Comparison of ENCODE assay signal across 28 cellular contexts in the genomic region with DNA sequence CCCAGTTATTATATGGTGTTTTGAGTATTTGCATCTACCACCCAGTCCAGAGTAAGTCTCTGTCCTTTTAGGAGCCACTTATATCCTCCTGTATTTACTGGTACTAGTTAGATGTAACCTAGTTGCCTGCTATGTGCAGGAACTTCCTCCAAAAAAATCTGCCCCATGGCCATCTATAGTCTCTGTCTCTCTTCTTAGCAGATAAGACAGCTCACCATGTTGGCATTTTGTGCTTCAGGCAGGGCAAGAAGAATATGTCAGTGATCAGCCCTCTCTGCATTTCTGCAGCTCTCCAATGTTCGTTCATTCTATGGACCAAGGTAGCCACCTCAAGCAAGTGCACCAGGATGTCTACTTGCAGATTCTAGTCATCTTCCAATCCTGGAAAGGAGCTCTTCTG.
DNase-seq lines count a peak whose midpoint lies in the region; ATAC-seq, FAIRE-seq and TF ChIP-seq lines count a peak whose summit lies in the region.
"Had no signal": no experiment of that assay in that cellular context is flagged by ENCODE, and none has a peak within 500 bp of the region (broad histone marks: within the 10 kb centered on the region; RNA-seq: fewer than 3 reads in every experiment).

No MANE protein-coding gene starts in this region.

- intact Hi-C loops in IMR-90 (cut with micrococcal nuclease): loop anchor here (10.0 kb wide), 1 partner anchor 442 kb away; a partner anchor contains a TSS

- no peak overlapping the region for H4K91ac ChIP-seq in IMR-90 (ENCODE audit: insufficient read depth, low read depth, low read length)
- no peak overlapping the region for H4K91ac ChIP-seq in trophoblast cell (ENCODE audit: low read depth, low read length)

- in situ Hi-C loops in IMR-90 (cut with MboI; ENCODE audit: low sequenced_read_pairs): no loop called here

- peak; percentile 15 for FAIRE-seq in H54 (lab: Jason Lieb, UNC)
- FAIRE-seq: A204.1, G401.6, GM12891, GM19239 had no signal

- H3K4me3 ChIP-seq in IMR-90 (ENCODE audit: insufficient read depth, low read depth, low read length) (no peak overlapping the region), epithelial cell of esophagus (ENCODE audit: low read length) (no peak overlapping the region), trophoblast cell (ENCODE audit: low read depth, low read length) (no peak overlapping the region)
- H3K4me3 ChIP-seq: BLaER1 had no signal

- no peaks in the 10 kb centered on the region; the same call in 1 of the 2 replicates for H3K4me1 ChIP-seq in IMR-90 (ENCODE audit: control insufficient read depth, insufficient read depth, low read length)
- H3K4me1 ChIP-seq in trophoblast cell (ENCODE audit: control insufficient read depth in 1 of 2, insufficient read depth in 2 of 2, low read length in 2 of 2): peaks cover 0 to 3% of the 10 kb centered on the region in 2 experiments

- peaks cover 7% of the 10 kb centered on the region for H3K27me3 Mint-ChIP-seq in stimulated activated memory B cell treated with anti-CD40 and anti-IgM and Interleukin-4, amounts not matched to agents 10 μg/mL and 1 μg/mL and 100 μg/mL, for 72 hours
- no peaks in the 10 kb centered on the region for H3K27me3 Mint-ChIP-seq in T-cell
- H3K27me3 Mint-ChIP-seq: CD4-positive, alpha-beta memory T cell; CD4-positive, CD25-positive, alpha-beta regulatory T cell had no signal

- 0 out of 2 replicates have a peak overlapping the region, but pooled peaks have one; percentile 54 for H3K14ac ChIP-seq in IMR-90 (replicated peaks; ENCODE audit: low read depth, low read length)
- H3K14ac ChIP-seq in trophoblast cell (ENCODE audit: low read length): no peak overlapping the region

- H3K4me3 Mint-ChIP-seq in stimulated activated memory B cell treated with anti-CD40 and anti-IgM and Interleukin-4, amounts not matched to agents 10 μg/mL and 1 μg/mL and 100 μg/mL, for 72 hours: no peak overlapping the region
- H3K4me3 Mint-ChIP-seq in T-cell: no peak overlapping the region
- H3K4me3 Mint-ChIP-seq: CD14-positive monocyte; CD4-positive, alpha-beta memory T cell; CD4-positive, CD25-positive, alpha-beta regulatory T cell; CD8-positive, alpha-beta memory T cell had no signal

- H3K36me3 Mint-ChIP-seq in stimulated activated memory B cell treated with anti-CD40 and anti-IgM and Interleukin-4, amounts not matched to agents 10 μg/mL and 1 μg/mL and 100 μg/mL, for 72 hours: no peaks in the 10 kb centered on the region
- H3K36me3 Mint-ChIP-seq in T-cell: no peaks in the 10 kb centered on the region
- H3K36me3 Mint-ChIP-seq: CD14-positive monocyte; CD4-positive, alpha-beta memory T cell; CD4-positive, CD25-positive, alpha-beta regulatory T cell; CD8-positive, alpha-beta memory T cell had no signal

- H2BK20ac ChIP-seq in IMR-90 (ENCODE audit: low read depth, low read length): no peak overlapping the region

- H3K23ac ChIP-seq in IMR-90 (ENCODE audit: low read depth, low read length): no peak overlapping the region
- no peak overlapping the region for H3K23ac ChIP-seq in trophoblast cell (ENCODE audit: low read length)

- DNase-seq in H54 (ENCODE audit: insufficient read length, low spot score): no peak
- no peak for DNase-seq in IMR-90
- DNase-seq in epithelial cell of esophagus (ENCODE audit: low read depth): peak; percentile 16
- DNase-seq in trophoblast cell: peak; percentile 83 to 91
- no peak for DNase-seq in middle frontal gyrus (ENCODE audit: extremely low spot score, low spot score)
- no peak for DNase-seq in T-cell
- DNase-seq: 8988T; ACHN; BE2C; C1 segment of cervical spinal cord; CD4-positive, alpha-beta memory T cell; CD4-positive, CD25-positive, alpha-beta regulatory T cell; CD8-positive, alpha-beta memory T cell; COR-L47; DMS 273 treated with DMSO at 0.1 percent for 48 hours; DMS153; DMS53; DMS79; DND-41; GF-D8 had no signal

- H3K9ac ChIP-seq in IMR-90 (ENCODE audit: low read depth, low read length): no peak overlapping the region
- no peak overlapping the region for H3K9ac ChIP-seq in trophoblast cell (ENCODE audit: low read length)
- H3K9ac ChIP-seq: BLaER1 had no signal

- no peak overlapping the region for H4K12ac ChIP-seq in trophoblast cell (ENCODE audit: low read depth, low read length)

- no peak overlapping the region for H3K18ac ChIP-seq in IMR-90 (ENCODE audit: low read depth, low read length)
- no peak overlapping the region for H3K18ac ChIP-seq in trophoblast cell (ENCODE audit: low read length)

- H3K9me3 Mint-ChIP-seq in stimulated activated memory B cell treated with anti-CD40 and anti-IgM and Interleukin-4, amounts not matched to agents 10 μg/mL and 1 μg/mL and 100 μg/mL, for 72 hours: no peaks in the 10 kb centered on the region
- H3K9me3 Mint-ChIP-seq in T-cell: peaks cover 0 to 13% (median 9%) of the 10 kb centered on the region in 3 donors

- H4K5ac ChIP-seq in IMR-90 (ENCODE audit: low read depth, low read length): no peak overlapping the region

- H2AK5ac ChIP-seq in IMR-90 (ENCODE audit: low read depth, low read length) (no peak overlapping the region), trophoblast cell (ENCODE audit: low read length) (no peak overlapping the region)

- H3K27ac ChIP-seq in IMR-90 (ENCODE audit: insufficient read depth, low read length) (no peak overlapping the region), trophoblast cell (ENCODE audit: low read depth, low read length) (no peak overlapping the region)
- H3K27ac ChIP-seq: BLaER1 had no signal

- TF ChIP-seq CTCF in IMR-90 (conservative IDR thresholded peaks at IDR 0.05; ENCODE audit: low read depth, low read length) (no peak), epithelial cell of esophagus (IDR thresholded peaks at IDR 0.05; ENCODE audit: insufficient read depth, low read depth, low read length, missing control alignments) (no peak)

- H3K27me3 ChIP-seq in IMR-90 (ENCODE audit: control insufficient read depth, insufficient read depth, low read length) (no peaks in the 10 kb centered on the region), trophoblast cell (ENCODE audit: insufficient read depth, low read length) (no peaks in the 10 kb centered on the region)
- H3K27me3 ChIP-seq: BE2C, BLaER1 had no signal

- H3K36me3 ChIP-seq in IMR-90 (ENCODE audit: control insufficient read depth, insufficient read depth, low read length) (no peaks in the 10 kb centered on the region), trophoblast cell (ENCODE audit: control insufficient read depth in 1 of 2, insufficient read depth in 2 of 2, low read length in 2 of 2) (no peaks in the 10 kb centered on the region)
- H3K36me3 ChIP-seq: BE2C, BLaER1 had no signal

- 100% methylated on average over 1 of the region's 1 CpG; no CpG with 5 or more reads in 1 of the 2 experiments for WGBS in IMR-90 (ENCODE audit: extremely low coverage in 2 of 2, insufficient read length in 1 of 2), 2 experiments
- no CpG with 5 or more reads among the region's 1 CpG for WGBS in trophoblast cell (ENCODE audit: extremely low coverage, insufficient coverage, insufficient read length)

- TF ChIP-seq RAD21 in IMR-90 (IDR thresholded peaks at IDR 0.05; ENCODE audit: low read length): no peak

- no peaks in the 10 kb centered on the region for H3K9me1 ChIP-seq in IMR-90 (ENCODE audit: insufficient read depth, low read length)

- ATAC-seq in IMR-90 (ENCODE audit: low read depth) (no peak), HG02970 (IDR thresholded peaks at IDR 0.05; ENCODE audit: low FRiP score, unreplicated experiment) (no peak), T-cell (replicated peaks in 1 of 4) (no peak)
- ATAC-seq in stimulated activated memory B cell treated with anti-CD40 and anti-IgM and Interleukin-4, amounts not matched to agents 10 μg/mL and 1 μg/mL and 100 μg/mL, for 72 hours: no peak

- H4K8ac ChIP-seq in IMR-90 (ENCODE audit: low read depth in 2 of 2, low read length in 2 of 2) (no peak overlapping the region), trophoblast cell (ENCODE audit: low read depth, low read length) (no peak overlapping the region)

- H2BK5ac ChIP-seq in IMR-90 (ENCODE audit: low read depth, low read length, poor library complexity, severe bottlenecking) (no peak overlapping the region), trophoblast cell (ENCODE audit: low read depth, low read length, poor library complexity) (no peak overlapping the region)

- H3K79me1 ChIP-seq in IMR-90 (ENCODE audit: low read depth in 1 of 2, low read length in 2 of 2) (no peaks in the 10 kb centered on the region), trophoblast cell (ENCODE audit: low read length) (no peaks in the 10 kb centered on the region)

- no peak overlapping the region for H2BK12ac ChIP-seq in trophoblast cell (ENCODE audit: low read length)

- dilution Hi-C loops in IMR-90 (cut with HindIII; ENCODE audit: low sequenced_read_pairs, unreplicated experiment): no loop called here

- H3K27ac Mint-ChIP-seq in stimulated activated memory B cell treated with anti-CD40 and anti-IgM and Interleukin-4, amounts not matched to agents 10 μg/mL and 1 μg/mL and 100 μg/mL, for 72 hours: no peak overlapping the region
- H3K27ac Mint-ChIP-seq in T-cell: no peak overlapping the region
- H3K27ac Mint-ChIP-seq: CD14-positive monocyte; CD4-positive, alpha-beta memory T cell; CD4-positive, CD25-positive, alpha-beta regulatory T cell; CD8-positive, alpha-beta memory T cell had no signal

- CTCF ChIA-PET in IMR-90 (lab: Yijun Ruan, JAX): no interaction called here
- CTCF ChIA-PET in T-cell (lab: Charles Lee): no interaction called here

- no peak overlapping the region for H2AK9ac ChIP-seq in IMR-90 (replicated peaks; ENCODE audit: low read depth, low read length, poor library complexity)

- no peak overlapping the region for H3K56ac ChIP-seq in IMR-90 (ENCODE audit: extremely low read depth, insufficient read depth, low read length)

- BruUV-seq in IMR-90 (replicated peaks; lab: Mats Ljungman, UMichigan): no TSS peak

- H3K4me1 Mint-ChIP-seq in stimulated activated memory B cell treated with anti-CD40 and anti-IgM and Interleukin-4, amounts not matched to agents 10 μg/mL and 1 μg/mL and 100 μg/mL, for 72 hours: no peaks in the 10 kb centered on the region
- H3K4me1 Mint-ChIP-seq in T-cell: no peaks in the 10 kb centered on the region
- H3K4me1 Mint-ChIP-seq: CD14-positive monocyte; CD4-positive, alpha-beta memory T cell; CD4-positive, CD25-positive, alpha-beta regulatory T cell; CD8-positive, alpha-beta memory T cell had no signal

- POLR2A ChIA-PET in IMR-90 (lab: Charles Lee; ENCODE audit: unreplicated experiment): no interaction called here
- POLR2A ChIA-PET in T-cell (lab: Charles Lee): no interaction called here

- H3K79me2 ChIP-seq in trophoblast cell (ENCODE audit: control insufficient read depth, insufficient read depth, low read length, poor library complexity): no peaks in the 10 kb centered on the region

- no peaks in the 10 kb centered on the region for H3K9me3 ChIP-seq in IMR-90 (ENCODE audit: control insufficient read depth, insufficient read depth, low read length)
- H3K9me3 ChIP-seq in trophoblast cell (ENCODE audit: insufficient read depth, low read depth, low read length): no peaks in the 10 kb centered on the region
- H3K9me3 ChIP-seq: BE2C had no signal

- H2BK15ac ChIP-seq in IMR-90 (ENCODE audit: low read depth, low read length): no peak overlapping the region

- H2BK120ac ChIP-seq in IMR-90 (ENCODE audit: low read depth, low read length): no peak overlapping the region
- no peak overlapping the region for H2BK120ac ChIP-seq in trophoblast cell (ENCODE audit: insufficient read depth, low read length, poor library complexity)

- no peak overlapping the region for H3K4me2 ChIP-seq in IMR-90 (ENCODE audit: low read depth, low read length)
- H3K4me2 ChIP-seq in trophoblast cell (ENCODE audit: low read length): no peak overlapping the region
- H3K4me2 ChIP-seq: BLaER1 had no signal

- H2AFZ ChIP-seq in IMR-90 (replicated peaks; ENCODE audit: low read length, poor library complexity) (no peak overlapping the region), trophoblast cell (ENCODE audit: insufficient read depth, low read length, poor library complexity) (no peak overlapping the region)

- no peaks in the 10 kb centered on the region for H4K20me1 ChIP-seq in IMR-90 (ENCODE audit: insufficient read depth, low read length)
- H4K20me1 ChIP-seq: BLaER1 had no signal

- TF ChIP-seq POLR2A in H54 (IDR thresholded peaks at IDR 0.05; ENCODE audit: low read depth, low read length) (no peak), IMR-90 (IDR thresholded peaks at IDR 0.05; ENCODE audit: low read depth, low read length) (no peak)

- no peak overlapping the region for H3K4ac ChIP-seq in IMR-90 (ENCODE audit: low read depth, low read length)
- no peak overlapping the region for H3K4ac ChIP-seq in trophoblast cell (ENCODE audit: low read depth, low read length)

Comparison
In these comparisons a context has a peak if more than half of its experiments do, and no peak if none do; other contexts are left out.
1. DNase-seq: peak in epithelial cell of esophagus (single experiment) and trophoblast cell (2 of 2); none in H54 (single experiment), IMR-90 (single experiment), middle frontal gyrus (single experiment) and T-cell (0 of 34).